8 cellular contexts compared by ENCODE assay signal in genomic region chr19:43934055-43934984, GRCh38. TPM values are rescaled to one million over a fixed set of nuclear protein-coding genes. Genes with fewer than 3 reads are reported as not detected.
DNase-seq lines count a peak whose midpoint lies in the region; ATAC-seq and TF ChIP-seq lines count a peak whose summit lies in the region.

No MANE protein-coding gene starts in this region.

- peaks cover 4% of the 10 kb centered on the region for H3K36me3 ChIP-seq in Panc1 (ENCODE audit: control insufficient read depth, insufficient read depth, low read length)
- peaks cover 11% of the 10 kb centered on the region for H3K36me3 ChIP-seq in endocrine pancreas (ENCODE audit: control insufficient read depth, insufficient read depth, low read length)

- POLR2A ChIA-PET in Panc1 (lab: Charles Lee): no interaction called here

- intact Hi-C loops in Panc1 (cut with micrococcal nuclease; ENCODE audit: unreplicated experiment): no loop called here
- intact Hi-C loops in natural killer cell (cut with micrococcal nuclease): loop anchor here (2.0 kb wide), 1 partner anchor 160 kb away; the partner anchor contains the start of gene ZNF224

- peak overlapping the region; percentile 92 for H3K4me3 Mint-ChIP-seq in natural killer cell

- peak; percentile 32 for DNase-seq in NCI-H82 (lab: John Stamatoyannopoulos, UW)
- DNase-seq in NCI-H82 treated with DMSO at 0.1 percent for 48 hours (lab: John Stamatoyannopoulos, UW; ENCODE audit: unreplicated experiment): no peak
- DNase-seq in Panc1 (ENCODE audit: low read depth, low spot score): no peak
- no peak for DNase-seq in natural killer cell
- no peak for DNase-seq in CD1c-positive myeloid dendritic cell (ENCODE audit: extremely low spot score)
- no peak for DNase-seq in stimulated activated CD4-positive, alpha-beta T cell treated with anti-CD3 and anti-CD28 coated beads, Interleukin-12 subunit alpha, Interleukin-12 subunit beta, amount 100 ng/mL, for 4 hours

- in situ Hi-C loops in Panc1 (cut with HindIII; ENCODE audit: low pct_unique_long_range_greater_than_20kb, low sequenced_read_pairs): no loop called here

- H3K36me3 Mint-ChIP-seq in natural killer cell: peaks cover 12% of the 10 kb centered on the region

- CTCF ChIA-PET in Panc1 (lab: Charles Lee): no interaction called here

- ATAC-seq in Panc1 (0 out of 2 replicates have a peak, but pooled peaks have one; percentile 10), natural killer cell (no peak), GM19351 (IDR thresholded peaks at IDR 0.05; ENCODE audit: unreplicated experiment) (no peak)

- 0 out of 2 replicates have a peak, but pooled peaks cover 4% of the 10 kb centered on the region for H3K4me1 ChIP-seq in Panc1 (ENCODE audit: control insufficient read depth, insufficient read depth, low read length)
- peaks cover 8% of the 10 kb centered on the region for H3K4me1 ChIP-seq in endocrine pancreas (ENCODE audit: control insufficient read depth, insufficient read depth, low read length)

- peak overlapping the region; percentile 82 to 83 for H3K4me3 ChIP-seq in Panc1 (ENCODE audit: low read depth in 2 of 2, low read length in 2 of 2)
- peak overlapping the region; percentile 77 for H3K4me3 ChIP-seq in endocrine pancreas (ENCODE audit: control insufficient read depth, insufficient read depth, low read length)

- peak overlapping the region; percentile 87 for H3K27ac ChIP-seq in Panc1 (ENCODE audit: low read length)

- H3K27me3 Mint-ChIP-seq in natural killer cell (ENCODE audit: low read depth in 2 of 2): peaks cover 11 to 16% of the 10 kb centered on the region in 2 donors

- peaks cover 21 to 24% of the 10 kb centered on the region in 2 donors for H3K4me1 Mint-ChIP-seq in natural killer cell

- peak overlapping the region; percentile 82 to 89 for H3K27ac Mint-ChIP-seq in natural killer cell

- peak overlapping the region; percentile 71 for H3K9ac ChIP-seq in endocrine pancreas (ENCODE audit: control insufficient read depth, insufficient read depth, low read length)

- no peaks in the 10 kb centered on the region for H3K9me3 Mint-ChIP-seq in natural killer cell

- H3K27me3 ChIP-seq in Panc1 (ENCODE audit: control insufficient read depth, insufficient read depth, low read length) (no peaks in the 10 kb centered on the region), endocrine pancreas (ENCODE audit: control insufficient read depth, insufficient read depth, low read length) (no peaks in the 10 kb centered on the region)

- peaks cover 1% of the 10 kb centered on the region; the same call in 1 of the 2 replicates for H3K9me3 ChIP-seq in Panc1 (ENCODE audit: control insufficient read depth, insufficient read depth, low read depth, low read length)
- no peaks in the 10 kb centered on the region for H3K9me3 ChIP-seq in endocrine pancreas (ENCODE audit: control insufficient read depth, low read length)

- TF ChIP-seq CTCF in Panc1 (IDR thresholded peaks at IDR 0.05) (no peak), natural killer cell (IDR thresholded peaks at IDR 0.05) (no peak)

- BruUV-seq in Panc1 (replicated peaks; lab: Mats Ljungman, UMichigan): TSS peak; percentile 70

RNA-seq across cellular contexts. Expression of gene ZNF45, which starts 0.8 kb away (rescaled TPM):
- total RNA-seq in Panc1 (2021; ENCODE audit: unreplicated experiment) (10.7 TPM), natural killer cell (10 to 100 TPM; 10.6 to 24.3 (median 14.5) TPM)
- 4.6 TPM for polyA plus RNA-seq in Panc1 (2012; ENCODE audit: insufficient read length)

RNA-seq across cellular contexts. Expression of gene ZNF221, which starts 16.7 kb away (rescaled TPM):
- total RNA-seq in Panc1 (2021; ENCODE audit: unreplicated experiment) (2.8 TPM), natural killer cell (1 to 10 TPM; 1.9 to 2.7 (median 2.2) TPM)
- polyA plus RNA-seq in Panc1 (2012; ENCODE audit: insufficient read length): 1.4 TPM

RNA-seq across cellular contexts. Expression of gene ZNF155, which starts 49.7 kb away (rescaled TPM):
- total RNA-seq in Panc1 (2021; ENCODE audit: unreplicated experiment): 5.0 TPM
- polyA plus RNA-seq in Panc1 (2012; ENCODE audit: insufficient read length): 3.3 TPM
- total RNA-seq in natural killer cell: 1 to 10 TPM; 5.1 to 8.5 (median 6.5) TPM

RNA-seq across cellular contexts. Expression of gene ZNF404, which starts 50.6 kb away (rescaled TPM):
- total RNA-seq in Panc1 (2021; ENCODE audit: unreplicated experiment) (2.4 TPM), natural killer cell (1 to 10 TPM; 1.3 to 3.1 (median 1.4) TPM)
- polyA plus RNA-seq in Panc1 (2012; ENCODE audit: insufficient read length): 2.5 TPM
